In genomic region chr10:69902835-69903535, GRCh38 we compare ENCODE assay signal across 20 cellular contexts.
A peak's percentile ranks its signal among the peaks of the same experiment; 100 is the strongest.
DNase-seq lines count a peak whose midpoint lies in the region; ATAC-seq and TF ChIP-seq lines count a peak whose summit lies in the region.
"Had no signal": no experiment of that assay in that cellular context is flagged by ENCODE, and none has a peak within 500 bp of the region (broad histone marks: within the 10 kb centered on the region; RNA-seq: fewer than 3 reads in every experiment).

No MANE protein-coding gene starts in this region.

- TF ChIP-seq POLR2A in stomach (IDR thresholded peaks at IDR 0.05), result no peak

- no peak overlapping the region for H3K27ac Mint-ChIP-seq in naive thymus-derived CD8-positive, alpha-beta T cell
- H3K27ac Mint-ChIP-seq: CD14-positive monocyte, progenitor cell of endocrine pancreas, T-helper 17 cell had no signal

- DNase-seq in WERI-Rb-1, result no peak
- DNase-seq in left lung, result no peak
- peak; percentile 74 for DNase-seq in stomach
- DNase-seq in pons (ENCODE audit: low spot score), result no peak
- no peak for DNase-seq in SK-N-SH
- no peak for DNase-seq in 8988T
- no peak for DNase-seq in naive thymus-derived CD8-positive, alpha-beta T cell
- DNase-seq: activated CD4-positive, alpha-beta T cell treated with anti-CD3 and anti-CD28 coated beads, Interleukin-2, amount 50 U/mL, for 4 hours; activated CD8-positive, alpha-beta memory T cell treated with anti-CD3 and anti-CD28 coated beads, Interleukin-2, amount 50 U/mL, for 48 hours; brain microvascular endothelial cell; DMS153; GM23248; NCI-H526 treated with DMSO at 0.1 percent for 48 hours; OCI-M1; T-helper 17 cell had no signal

- H2AFZ ChIP-seq in SK-N-SH (ENCODE audit: low read depth), result no peak overlapping the region
- H2AFZ ChIP-seq: GM23248 had no signal

- no peaks in the 10 kb centered on the region for H3K9me2 ChIP-seq in SK-N-SH

- no peak overlapping the region for H3K4me3 Mint-ChIP-seq in naive thymus-derived CD8-positive, alpha-beta T cell
- H3K4me3 Mint-ChIP-seq: CD14-positive monocyte, nephron, T-helper 17 cell had no signal

- no peaks in the 10 kb centered on the region for H3K79me2 ChIP-seq in SK-N-SH (ENCODE audit: insufficient read depth)

- H3K27me3 Mint-ChIP-seq in naive thymus-derived CD8-positive, alpha-beta T cell, result peaks cover 0 to 8% (median 0%) of the 10 kb centered on the region in 5 donors

- no peaks in the 10 kb centered on the region for H3K36me3 ChIP-seq in HEK293 (ENCODE audit: control insufficient read depth in 2 of 2, insufficient read depth in 1 of 2, low read length in 2 of 2)
- no peaks in the 10 kb centered on the region for H3K36me3 ChIP-seq in WERI-Rb-1
- no peaks in the 10 kb centered on the region for H3K36me3 ChIP-seq in left lung
- no peaks in the 10 kb centered on the region for H3K36me3 ChIP-seq in stomach
- no peaks in the 10 kb centered on the region for H3K36me3 ChIP-seq in SK-N-SH (replicated peaks in 1 of 2; ENCODE audit: control insufficient read depth in 1 of 2, insufficient read depth in 2 of 2, low read length in 1 of 2)

- H3K27me3 ChIP-seq in WERI-Rb-1 (ENCODE audit: insufficient read depth, low read depth, severe bottlenecking), result no peaks in the 10 kb centered on the region
- H3K27me3 ChIP-seq in left lung, result no peaks in the 10 kb centered on the region
- no peaks in the 10 kb centered on the region for H3K27me3 ChIP-seq in stomach
- no peaks in the 10 kb centered on the region for H3K27me3 ChIP-seq in SK-N-SH (ENCODE audit: insufficient read depth)
- H3K27me3 ChIP-seq: brain microvascular endothelial cell, SJSA1 had no signal

- no peaks in the 10 kb centered on the region for H3K36me3 Mint-ChIP-seq in naive thymus-derived CD8-positive, alpha-beta T cell
- H3K36me3 Mint-ChIP-seq: CD14-positive monocyte had no signal

- POLR2A ChIA-PET in HEK293 (lab: Yijun Ruan, JAX) (no interaction called here), SK-N-SH (lab: Yijun Ruan, JAX) (no interaction called here)
- POLR2A ChIA-PET in naive thymus-derived CD8-positive, alpha-beta T cell (lab: Charles Lee), result no interaction called here

- no peaks in the 10 kb centered on the region for H3K4me1 ChIP-seq in HEK293 (ENCODE audit: control insufficient read depth, insufficient read depth, low read length)
- peaks cover 0 to 3% of the 10 kb centered on the region in 2 donors for H3K4me1 ChIP-seq in left lung
- H3K4me1 ChIP-seq in stomach, result peaks cover 5 to 32% (median 18%) of the 10 kb centered on the region in 4 donors
- peaks cover 0 to 4% of the 10 kb centered on the region in 2 experiments; a peak in 1 of 4 replicates for H3K4me1 ChIP-seq in SK-N-SH (ENCODE audit: control insufficient read depth in 1 of 2, insufficient read depth in 2 of 2, low read depth in 1 of 2, low read length in 1 of 2)

- no peak for TF ChIP-seq CTCF in HEK293 (tag by site-specific recombination; IDR thresholded peaks at IDR 0.05)
- TF ChIP-seq CTCF in WERI-Rb-1 (IDR thresholded peaks at IDR 0.05; ENCODE audit: low read depth, low read length), result no peak
- no peak for TF ChIP-seq CTCF in left lung (IDR thresholded peaks at IDR 0.05)
- TF ChIP-seq CTCF in stomach (IDR thresholded peaks at IDR 0.05), result no peak
- TF ChIP-seq CTCF in SK-N-SH (IDR thresholded peaks at IDR 0.05), result no peak

- H3K27ac ChIP-seq in HEK293 (ENCODE audit: extremely low read depth, low read depth, low read length) (no peak overlapping the region), WERI-Rb-1 (peak overlapping the region; percentile 94), left lung (no peak overlapping the region), stomach (no peak overlapping the region), SK-N-SH (ENCODE audit: low read depth in 2 of 2, low read length in 1 of 2) (no peak overlapping the region)
- H3K27ac ChIP-seq: brain microvascular endothelial cell, GM23248, SJSA1 had no signal

- H3K4me1 Mint-ChIP-seq in naive thymus-derived CD8-positive, alpha-beta T cell, result peaks cover 0 to 3% (median 1%) of the 10 kb centered on the region in 4 donors
- H3K4me1 Mint-ChIP-seq: CD14-positive monocyte, T-helper 17 cell had no signal

- peak; percentile 45 for ATAC-seq in left lung
- no peak for ATAC-seq in naive thymus-derived CD8-positive, alpha-beta T cell
- ATAC-seq: T-helper 17 cell had no signal

- no peak overlapping the region for H3K9ac ChIP-seq in SK-N-SH
- H3K9ac ChIP-seq: GM23248 had no signal

- H3K4me2 ChIP-seq in SK-N-SH, result no peak overlapping the region

- intact Hi-C loops in left lung (cut with DNase I) (no loop called here), stomach (cut with DNase I; ENCODE audit: low total_unique reads) (loop anchor here (10.0 kb wide), 1 partner anchor 108 kb away; no protein-coding TSS in a partner anchor)

- no peak for TF ChIP-seq EP300 in stomach (IDR thresholded peaks at IDR 0.05)
- TF ChIP-seq EP300 in SK-N-SH (IDR thresholded peaks at IDR 0.05; ENCODE audit: borderline replicate concordance in 1 of 2, low read depth in 1 of 2, low read length in 1 of 2), result no peak

- TF ChIP-seq RAD21 in SK-N-SH (IDR thresholded peaks at IDR 0.05; ENCODE audit: low read length), result no peak

- no peaks in the 10 kb centered on the region for H3K9me3 Mint-ChIP-seq in naive thymus-derived CD8-positive, alpha-beta T cell
- H3K9me3 Mint-ChIP-seq: CD14-positive monocyte, nephron had no signal

- H3F3A ChIP-seq in SK-N-SH (replicated peaks; ENCODE audit: insufficient read depth), result no peaks in the 10 kb centered on the region

- CTCF ChIA-PET in HEK293 (lab: Yijun Ruan, JAX), result interaction anchor here (3.1 to 4.5 kb wide), 2 partner anchors 11 to 12 kb away, joined by 25 to 59 read pairs; no protein-coding TSS in a partner anchor
- CTCF ChIA-PET in SK-N-SH (lab: Yijun Ruan, JAX), result interaction anchor here (0.8 to 3.1 kb wide), 3 partner anchors 12 to 113 kb away, joined by 4 to 14 read pairs (median 4); no protein-coding TSS in a partner anchor

- no peaks in the 10 kb centered on the region for H4K20me1 ChIP-seq in SK-N-SH (ENCODE audit: insufficient read depth)

- 40 to 55% (median 49%) methylated on average over 6 to 7 of the region's 7 CpGs for WGBS in stomach, 5 donors
- WGBS in SK-N-SH (ENCODE audit: low lambda C conversion rate), result 67% methylated on average over 3 of the region's 7 CpGs

- H3K4me3 ChIP-seq in HEK293 (ENCODE audit: low read depth, low read length) (no peak overlapping the region), WERI-Rb-1 (ENCODE audit: low read depth, low read length) (no peak overlapping the region), left lung (no peak overlapping the region), stomach (no peak overlapping the region), SK-N-SH (ENCODE audit: low read depth in 2 of 2, low read length in 1 of 2) (no peak overlapping the region)
- H3K4me3 ChIP-seq: GM23248, SJSA1 had no signal

- H3K9me3 ChIP-seq in HEK293 (ENCODE audit: control insufficient read depth, insufficient read depth, low read depth, low read length) (no peaks in the 10 kb centered on the region), WERI-Rb-1 (ENCODE audit: severe bottlenecking) (no peaks in the 10 kb centered on the region), left lung (no peaks in the 10 kb centered on the region), stomach (no peaks in the 10 kb centered on the region), SK-N-SH (no peaks in the 10 kb centered on the region)
- H3K9me3 ChIP-seq: SJSA1 had no signal

TF ChIP-seq in HEK293, 187 proteins besides CTCF, POLR2A, EP300 and RAD21 (continues in another document):
- TF ChIP-seq ZNF513 (tag by site-specific recombination; IDR thresholded peaks at IDR 0.05), result no peak
- no peak for TF ChIP-seq ZNF416 (tag by site-specific recombination; IDR thresholded peaks at IDR 0.05)
- peak; percentile 59; the same call in 1 of the 2 replicates for TF ChIP-seq SCRT1 (tag by site-specific recombination; IDR thresholded peaks at IDR 0.05; ENCODE audit: borderline replicate concordance)
- no peak for TF ChIP-seq ZBTB48 (tag by site-specific recombination; IDR thresholded peaks at IDR 0.05)
- no peak for TF ChIP-seq BCL11A (tag by site-specific recombination; IDR thresholded peaks at IDR 0.05; ENCODE audit: low read depth)
- no peak for TF ChIP-seq GLI4 (tag by site-specific recombination; IDR thresholded peaks at IDR 0.05)
- TF ChIP-seq MEIS1 (CRISPR knock-in tag; IDR thresholded peaks at IDR 0.05; ENCODE audit: borderline replicate concordance), result no peak

TF ChIP-seq in SK-N-SH, 30 proteins besides CTCF, POLR2A, EP300 and RAD21 (continues in another document):
- TF ChIP-seq REST (IDR thresholded peaks at IDR 0.05; ENCODE audit: low read depth, low read length), result no peak
- TF ChIP-seq NFIC (IDR thresholded peaks at IDR 0.05; ENCODE audit: borderline replicate concordance), result no peak
- no peak for TF ChIP-seq NRF1 (IDR thresholded peaks at IDR 0.05; ENCODE audit: low read depth, low read length)
- TF ChIP-seq TAF1 (IDR thresholded peaks at IDR 0.05; ENCODE audit: borderline replicate concordance, low read depth, low read length), result no peak
- no peak for TF ChIP-seq TEAD4 (IDR thresholded peaks at IDR 0.05; ENCODE audit: borderline replicate concordance, insufficient read depth)
